ENCODE assay signal across 19 cellular contexts in genomic region chr17:49755681-49756283, GRCh38. TPM values are rescaled to one million over a fixed set of nuclear protein-coding genes. Genes with fewer than 3 reads are reported as not detected.
DNase-seq lines count a peak whose midpoint lies in the region; ATAC-seq lines count a peak whose summit lies in the region.
"Had no signal": no experiment of that assay in that cellular context is flagged by ENCODE, and none has a peak within 500 bp of the region (broad histone marks: within the 10 kb centered on the region; RNA-seq: fewer than 3 reads in every experiment).

No MANE protein-coding gene starts in this region.

- H3K36me3 Mint-ChIP-seq in T-cell, result peaks cover 38% of the 10 kb centered on the region

- peak overlapping the region; percentile 80 to 96 for H3K27ac Mint-ChIP-seq in T-cell

- peaks cover 77 to 84% (median 82%) of the 10 kb centered on the region in 3 donors for H3K4me1 Mint-ChIP-seq in T-cell

- no peaks in the 10 kb centered on the region for H3K27me3 Mint-ChIP-seq in T-cell

- H3K9ac ChIP-seq in BLaER1 treated with 17β-estradiol and CSF1 and Interleukin-3, amounts not matched to agents 10 nM and 100 nM, result peak overlapping the region in 6 of 11 experiments; percentile 2 to 84 (median 76); a peak in 7 of 22 replicates

- H3K27me3 ChIP-seq in BLaER1 treated with 17β-estradiol and CSF1 and Interleukin-3, amounts not matched to agents 10 nM and 100 nM, result no peaks in the 10 kb centered on the region
- H3K27me3 ChIP-seq: uterus had no signal

- no peak overlapping the region for H3K4me3 ChIP-seq in BLaER1 treated with 17β-estradiol and CSF1 and Interleukin-3, amounts not matched to agents 10 nM and 100 nM
- H3K4me3 ChIP-seq: coronary artery, uterus had no signal

- peak overlapping the region in 10 of 11 experiments; percentile 65 to 87 (median 78); a peak in 19 of 22 replicates for H3K4me2 ChIP-seq in BLaER1 treated with 17β-estradiol and CSF1 and Interleukin-3, amounts not matched to agents 10 nM and 100 nM

- H4K20me1 ChIP-seq in BLaER1 treated with 17β-estradiol and CSF1 and Interleukin-3, amounts not matched to agents 10 nM and 100 nM, result peaks cover 0 to 41% (median 23%) of the 10 kb centered on the region in 11 experiments; a peak in 11 of 22 replicates

- H3K27ac ChIP-seq in BLaER1 treated with 17β-estradiol and CSF1 and Interleukin-3, amounts not matched to agents 10 nM and 100 nM, result peak overlapping the region in 10 of 11 experiments; percentile 10 to 95 (median 92); a peak in 18 of 22 replicates
- H3K27ac ChIP-seq: coronary artery, uterus had no signal

- POLR2A ChIA-PET in T-cell (lab: Charles Lee), result interaction anchor here (0.6 kb wide), 4 partner anchors 16 to 70 kb away, joined by 3 to 4 read pairs (median 3); partner anchors contain the start of gene KAT7 (in 1 of the 2)

- peaks cover 36 to 100% (median 94%) of the 10 kb centered on the region in 10 experiments for H3K4me1 ChIP-seq in BLaER1 treated with 17β-estradiol and CSF1 and Interleukin-3, amounts not matched to agents 10 nM and 100 nM
- H3K4me1 ChIP-seq: uterus had no signal

- intact Hi-C loops in cardiac septum (cut with DNase I), result no loop called here

- H3K9me3 Mint-ChIP-seq in T-cell, result no peaks in the 10 kb centered on the region

- no peaks in the 10 kb centered on the region for H3K9me3 ChIP-seq in BLaER1 treated with 17β-estradiol and CSF1 and Interleukin-3, amounts not matched to agents 10 nM and 100 nM (replicated peaks in 1 of 11)
- H3K9me3 ChIP-seq: uterus had no signal

- ATAC-seq in T-cell (replicated peaks in 1 of 4) (no peak), GM19395 (IDR thresholded peaks at IDR 0.05; ENCODE audit: unreplicated experiment) (no peak), HG03139 (IDR thresholded peaks at IDR 0.05; ENCODE audit: unreplicated experiment) (no peak), GM18868 (IDR thresholded peaks at IDR 0.05; ENCODE audit: unreplicated experiment) (no peak)

- DNase-seq in DMS 273 (lab: John Stamatoyannopoulos, UW; ENCODE audit: unreplicated experiment) (peak; percentile 73), T-cell (no peak), left kidney (ENCODE audit: low read depth, low spot score) (peak; percentile 86), cardiac septum (ENCODE audit: low spot score) (no peak)
- DNase-seq: activated CD8-positive, alpha-beta memory T cell treated with anti-CD3 and anti-CD28 coated beads for 24 hours; GF-D8; GOT3; head of caudate nucleus; kidney; NCI-H774; Right ventricle myocardium superior; stimulated activated CD4-positive, alpha-beta T cell treated with anti-CD3 and anti-CD28 coated beads, Interleukin-1b, Interleukin-23, amount 100 ng/mL, for 48 hours; stimulated activated CD8-positive, alpha-beta memory T cell treated with anti-CD3 and anti-CD28 coated beads, Interleukin-4, amount 100 ng/mL, for 48 hours; uterus had no signal

- H3K36me3 ChIP-seq in BLaER1 treated with 17β-estradiol and CSF1 and Interleukin-3, amounts not matched to agents 10 nM and 100 nM, result peaks cover 8 to 91% (median 61%) of the 10 kb centered on the region in 11 experiments; a peak in 19 of 22 replicates
- H3K36me3 ChIP-seq: uterus had no signal

- H3K4me3 Mint-ChIP-seq in T-cell, result peak overlapping the region in 1 of 3 donors; percentile 52

- CTCF ChIA-PET in T-cell (lab: Charles Lee), result interaction anchor here in 1 of 2 donors (1.2 kb wide), 1 partner anchor 14 kb away, joined by 3 read pairs; no protein-coding TSS in a partner anchor

RNA-seq across cellular contexts. Expression of gene FAM117A, which starts 8.1 kb away (rescaled TPM):
- 100 to 1,000 TPM in 2 of 5 donors, 10 to 100 TPM in 3; 71.9 to 105 (median 99.1) TPM for total RNA-seq in T-cell
- total RNA-seq in cardiac septum, result 5.8 TPM

RNA-seq across cellular contexts. Expression of gene KAT7, which starts 32.7 kb away (rescaled TPM):
- total RNA-seq in T-cell (100 to 1,000 TPM in 2 of 5 donors, 10 to 100 TPM in 3; 96.8 to 197 (median 99.7) TPM), cardiac septum (63.2 TPM)

RNA-seq across cellular contexts. Expression of gene SLC35B1, which starts 48.0 kb away (rescaled TPM):
- total RNA-seq in T-cell (10 to 100 TPM; 40.5 to 57.1 (median 42.8) TPM), cardiac septum (73.8 TPM)

Comparison
In these comparisons a context has a peak if more than half of its experiments do, and no peak if none do; other contexts are left out.
1. DNase-seq: peak in DMS 273 (single experiment) and left kidney (single experiment); none in T-cell (0 of 34) and cardiac septum (single experiment).
2. RNA of gene FAM117A, which starts 8.1 kb away (total RNA-seq): 71.9 to 105 TPM in T-cell; 5.8 TPM in cardiac septum (single experiment); every median in the first group is over 10 times any median in the second.